ENCODE assay signal across 24 cellular contexts in genomic region chr11:115933564-115933963, GRCh38.
"Had no signal": no experiment of that assay in that cellular context is flagged by ENCODE, and none has a peak within 500 bp of the region (broad histone marks: within the 10 kb centered on the region; RNA-seq: fewer than 3 reads in every experiment).

No MANE protein-coding gene starts in this region.

- H3K27ac ChIP-seq: colonic mucosa, heart right ventricle, left ventricle myocardium inferior, lower lobe of right lung, parathyroid adenoma, prostate gland, right lobe of liver, suprapubic skin, tibial artery, upper lobe of left lung, vagina had no signal

- DNase-seq: colonic mucosa; effector CD4-positive, alpha-beta T cell; endodermal cell; foreskin melanocyte; heart right ventricle; hypothalamus; islet precursor cell; left cardiac atrium; left ventricle myocardium inferior; lower lobe of right lung; mesenchymal stem cell; midbrain; occipital lobe; retina; right lobe of liver; stimulated activated CD4-positive, alpha-beta T cell treated with anti-CD3 and anti-CD28 coated beads, Interleukin-4, amount 100 ng/mL, for 1 hour; stimulated activated CD8-positive, alpha-beta memory T cell treated with anti-CD3 and anti-CD28 coated beads, Interleukin-4, amount 100 ng/mL, for 48 hours; stimulated activated naive CD8-positive, alpha-beta T cell treated with anti-CD3 and anti-CD28 coated beads, Interleukin-15, Interleukin-2, amounts not matched to agents 100 U/mL and 50 U/mL, for 24 hours; tibial artery; upper lobe of left lung had no signal

- H3K9me3 ChIP-seq: colonic mucosa, heart right ventricle, left ventricle myocardium inferior, lower lobe of right lung, prostate gland, right lobe of liver, suprapubic skin, tibial artery, upper lobe of left lung, vagina had no signal

- H3K36me3 ChIP-seq: colonic mucosa, heart right ventricle, left ventricle myocardium inferior, lower lobe of right lung, prostate gland, right lobe of liver, suprapubic skin, tibial artery, upper lobe of left lung, vagina had no signal

- H3K4me1 ChIP-seq: colonic mucosa, parathyroid adenoma, prostate gland, right lobe of liver, tibial artery, vagina had no signal

- H3K27me3 ChIP-seq: colonic mucosa, right lobe of liver, tibial artery, upper lobe of left lung, vagina had no signal

- H3K4me3 ChIP-seq: colonic mucosa, heart right ventricle, left ventricle myocardium inferior, lower lobe of right lung, prostate gland, right lobe of liver, suprapubic skin, tibial artery, upper lobe of left lung, vagina had no signal
